9 cellular contexts compared by ENCODE assay signal in genomic region chr3:41997702-41998551, GRCh38. TPM values are rescaled to one million over a fixed set of nuclear protein-coding genes. Genes with fewer than 3 reads are reported as not detected.
A peak's percentile ranks its signal among the peaks of the same experiment; 100 is the strongest.
DNase-seq lines count a peak whose midpoint lies in the region; ATAC-seq and TF ChIP-seq lines count a peak whose summit lies in the region.
"Had no signal": no experiment of that assay in that cellular context is flagged by ENCODE, and none has a peak within 500 bp of the region (broad histone marks: within the 10 kb centered on the region; RNA-seq: fewer than 3 reads in every experiment).

No MANE protein-coding gene starts in this region.

- ATAC-seq in HG02623 (IDR thresholded peaks at IDR 0.05; ENCODE audit: unreplicated experiment), result no peak
- ATAC-seq: esophagus mucosa had no signal

- no peaks in the 10 kb centered on the region for H3K9me3 ChIP-seq in mammary epithelial cell (replicated peaks; ENCODE audit: insufficient read depth, low read length)
- no peaks in the 10 kb centered on the region for H3K9me3 ChIP-seq in tibial artery

- no peaks in the 10 kb centered on the region for H3K79me2 ChIP-seq in mammary epithelial cell (ENCODE audit: insufficient read depth, low read length)

- 32% methylated on average over 6 of the region's 6 CpGs for WGBS in mammary epithelial cell (ENCODE audit: low coverage, missing lambda C conversion rate)

- CTCF ChIA-PET in mammary epithelial cell (lab: Charles Lee; ENCODE audit: low non-redundant PET), result interaction anchor here (0.6 kb wide), 1 partner anchor 102 kb away, joined by 7 read pairs; no protein-coding TSS in a partner anchor

- DNase-seq in SHP77 (lab: John Stamatoyannopoulos, UW) (peak; percentile 15 to 23), SHP77 treated with DMSO at 0.1 percent for 48 hours (lab: John Stamatoyannopoulos, UW) (no peak), mammary epithelial cell (no peak), iPS-NIHi7 (ENCODE audit: extremely low spot score) (peak; percentile 52), tibial artery (no peak), GM19240 (ENCODE audit: insufficient read length, low spot score) (no peak), G401 (ENCODE audit: low spot score) (no peak)

- H3K36me3 ChIP-seq in mammary epithelial cell (ENCODE audit: insufficient read depth, low read length) (no peaks in the 10 kb centered on the region), tibial artery (no peaks in the 10 kb centered on the region)

- no peak overlapping the region for H3K4me2 ChIP-seq in mammary epithelial cell (ENCODE audit: insufficient read depth, low read depth, low read length)

- H3K27me3 ChIP-seq in mammary epithelial cell (ENCODE audit: insufficient read depth, low read length) (no peaks in the 10 kb centered on the region), tibial artery (no peaks in the 10 kb centered on the region)

- no peak overlapping the region for H3K9ac ChIP-seq in mammary epithelial cell (ENCODE audit: insufficient read depth, low read length)

- no peak overlapping the region for H3K27ac ChIP-seq in mammary epithelial cell (ENCODE audit: insufficient read depth, low read depth, low read length)
- H3K27ac ChIP-seq in tibial artery, result peak overlapping the region; percentile 39 to 58

- dilution Hi-C loops in mammary epithelial cell (cut with HindIII; ENCODE audit: low sequenced_read_pairs), result no loop called here

- in situ Hi-C loops in mammary epithelial cell (cut with MboI; ENCODE audit: low sequenced_read_pairs in 2 of 2), result no loop called here
- in situ Hi-C loops in G401 (cut with HindIII; ENCODE audit: low sequenced_read_pairs), result no loop called here

- TF ChIP-seq CTCF in mammary epithelial cell (conservative IDR thresholded peaks at IDR 0.05 in 1 of 2, IDR thresholded peaks at IDR 0.05 in 1 of 2; ENCODE audit: extremely low read depth in 1 of 2, insufficient read depth in 1 of 2, low read depth in 1 of 2, low read length in 2 of 2) (peak; percentile 43 to 44), tibial artery (IDR thresholded peaks at IDR 0.05) (peak; percentile 21 to 42)

- peaks cover 3% of the 10 kb centered on the region for H3K4me1 ChIP-seq in mammary epithelial cell (ENCODE audit: insufficient read depth, low read length)
- H3K4me1 ChIP-seq in tibial artery, result peaks cover 0 to 26% (median 10%) of the 10 kb centered on the region in 4 donors

- no peaks in the 10 kb centered on the region for H4K20me1 ChIP-seq in mammary epithelial cell (ENCODE audit: insufficient read depth, low read length)

- H2AFZ ChIP-seq in mammary epithelial cell (ENCODE audit: low read depth, low read length), result peak overlapping the region; percentile 69

- BruUV-seq in mammary epithelial cell (replicated peaks; lab: Mats Ljungman, UMichigan), result no TSS peak

- H3K4me3 ChIP-seq in mammary epithelial cell (replicated peaks in 1 of 3; ENCODE audit: insufficient read depth in 1 of 3, low read depth in 2 of 3, low read length in 3 of 3) (no peak overlapping the region), tibial artery (no peak overlapping the region)

- intact Hi-C loops in mammary epithelial cell (cut with micrococcal nuclease) (loop anchor here (10.0 kb wide), 1 partner anchor 197 kb away; no protein-coding TSS in a partner anchor), tibial artery (cut with DNase I; ENCODE audit: low total_unique reads) (loop anchor here (10.0 kb wide), 1 partner anchor 93 kb away; no protein-coding TSS in a partner anchor)

RNA-seq across cellular contexts. Expression of gene ULK4, which starts 36.0 kb away (rescaled TPM):
- total RNA-seq in mammary epithelial cell, result 1 to 10 TPM; 5.3 to 9.2 TPM
- polyA plus RNA-seq in mammary epithelial cell, result 2.1 TPM
- polyA minus RNA-seq in mammary epithelial cell, result 0.67 TPM
- total RNA-seq in G401 (2014; rRNA removed; shearing (Covaris generic)), result 6.6 and 25.4 TPM in 2 replicates

Comparison
In these comparisons a context has a peak if more than half of its experiments do, and no peak if none do; other contexts are left out.
1. DNase-seq: peak in SHP77 (2 of 2) and iPS-NIHi7 (single experiment); none in SHP77 treated with DMSO at 0.1 percent for 48 hours (single experiment), mammary epithelial cell (single experiment), tibial artery (0 of 2), GM19240 (single experiment) and G401 (single experiment).